ENCODE assay signal across 8 cellular contexts in the genomic region with DNA sequence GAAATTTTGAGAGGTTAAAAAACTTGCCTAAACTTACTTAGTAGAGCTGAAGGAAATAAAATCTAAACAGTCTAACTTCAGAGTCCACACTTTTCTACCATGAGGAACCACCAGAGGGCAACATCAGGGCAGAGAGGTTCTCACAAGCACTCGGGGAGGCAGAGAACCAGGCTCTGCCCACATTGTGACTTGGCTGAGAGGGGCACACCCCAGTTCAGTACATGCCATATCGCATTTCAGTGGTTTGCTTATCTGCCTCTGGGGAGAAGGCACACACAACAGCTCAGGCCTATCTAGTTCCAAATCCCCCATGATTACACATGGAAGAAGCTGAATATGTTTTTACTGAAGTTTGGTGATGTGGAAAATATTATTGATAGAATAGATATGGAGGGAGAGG. TPM values are rescaled to one million over a fixed set of nuclear protein-coding genes. Genes with fewer than 3 reads are reported as not detected.
A peak's percentile ranks its signal among the peaks of the same experiment; 100 is the strongest.
DNase-seq lines count a peak whose midpoint lies in the region; ATAC-seq, FAIRE-seq and TF ChIP-seq lines count a peak whose summit lies in the region.

No MANE protein-coding gene starts in this region.

- peaks cover 2% of the 10 kb centered on the region for H3K9me3 Mint-ChIP-seq in astrocyte (ENCODE audit: unreplicated experiment)

- no peaks in the 10 kb centered on the region for H3K27me3 Mint-ChIP-seq in astrocyte (ENCODE audit: low read depth, unreplicated experiment)

- H3K27ac ChIP-seq in astrocyte (ENCODE audit: low read depth, low read length): no peak overlapping the region

- no peaks in the 10 kb centered on the region for H3K36me3 Mint-ChIP-seq in astrocyte (ENCODE audit: low read depth, unreplicated experiment)

- peak; percentile 86 for ATAC-seq in HG02678 (IDR thresholded peaks at IDR 0.05; ENCODE audit: unreplicated experiment)
- no peak for ATAC-seq in GM19455 (IDR thresholded peaks at IDR 0.05; ENCODE audit: unreplicated experiment)

- DNase-seq in 8988T (peak; percentile 15), GM12864 (ENCODE audit: low read depth) (no peak), NCI-H1436 (lab: John Stamatoyannopoulos, UW) (peak; percentile 40), astrocyte (ENCODE audit: low read depth) (peak; percentile 50), iPS-NIHi11 (ENCODE audit: low spot score) (peak; percentile 80), urothelium cell line (ENCODE audit: low spot score) (peak; percentile 82)

- H3K36me3 ChIP-seq in astrocyte (ENCODE audit: insufficient read depth, low read length): no peaks in the 10 kb centered on the region

- no peaks in the 10 kb centered on the region for H3K9me3 ChIP-seq in astrocyte (ENCODE audit: insufficient read depth, low read depth, low read length)

- FAIRE-seq in astrocyte (lab: Jason Lieb, UNC): no peak
- FAIRE-seq in urothelium cell line (lab: Jason Lieb, UNC): peak; percentile 85

- TF ChIP-seq CTCF in GM12864 (IDR thresholded peaks at IDR 0.05; ENCODE audit: low read depth, low read length, missing control alignments) (peak; percentile 68), astrocyte (IDR thresholded peaks at IDR 0.05; ENCODE audit: insufficient read depth, low read depth, low read length) (peak; percentile 49)

- no peak overlapping the region for H3K9ac ChIP-seq in astrocyte (ENCODE audit: low read length)

- H3K4me1 Mint-ChIP-seq in astrocyte (ENCODE audit: low read depth, unreplicated experiment): peaks cover 5% of the 10 kb centered on the region

- H3K27me3 ChIP-seq in astrocyte (ENCODE audit: insufficient read depth, low read length): no peaks in the 10 kb centered on the region

- H2AFZ ChIP-seq in astrocyte (ENCODE audit: low read depth, low read length): no peak overlapping the region

- no peak overlapping the region for H3K27ac Mint-ChIP-seq in astrocyte (ENCODE audit: unreplicated experiment)

- no peak overlapping the region for H3K4me3 ChIP-seq in GM12864 (ENCODE audit: low read depth, low read length)
- no peak overlapping the region for H3K4me3 ChIP-seq in astrocyte (ENCODE audit: insufficient read depth, low read depth, low read length)

- H4K20me1 ChIP-seq in astrocyte (ENCODE audit: insufficient read depth, low read length): no peaks in the 10 kb centered on the region

- H3K4me2 ChIP-seq in astrocyte (ENCODE audit: low read length): no peak overlapping the region

- H3K79me2 ChIP-seq in astrocyte (ENCODE audit: insufficient read depth, low read length): no peaks in the 10 kb centered on the region

- no peak overlapping the region for H3K4me3 Mint-ChIP-seq in astrocyte (ENCODE audit: unreplicated experiment)

- no peaks in the 10 kb centered on the region for H3K4me1 ChIP-seq in astrocyte (ENCODE audit: insufficient read depth, low read length)

RNA-seq across cellular contexts. Expression of a gene that starts 49.2 kb away (rescaled TPM):
- total RNA-seq in astrocyte: not detected in 2 replicates
